ENCODE assay signal across 19 cellular contexts in genomic region chr19:52667972-52668371, GRCh38. TPM values are rescaled to one million over a fixed set of nuclear protein-coding genes. Genes with fewer than 3 reads are reported as not detected.
DNase-seq lines count a peak whose midpoint lies in the region; TF ChIP-seq lines count a peak whose summit lies in the region.
"Had no signal": no experiment of that assay in that cellular context is flagged by ENCODE, and none has a peak within 500 bp of the region (broad histone marks: within the 10 kb centered on the region; RNA-seq: fewer than 3 reads in every experiment).

No MANE protein-coding gene starts in this region.

- H3K36me3 Mint-ChIP-seq in type B pancreatic cell, result peaks cover 29% of the 10 kb centered on the region
- no peaks in the 10 kb centered on the region for H3K36me3 Mint-ChIP-seq in glutamatergic neuron (ENCODE audit: unreplicated experiment)
- peaks cover 73% of the 10 kb centered on the region for H3K36me3 Mint-ChIP-seq in activated CD4-positive, alpha-beta T cell treated with anti-CD3 and anti-CD28 coated beads, Interleukin-2, amount 10 ng/mL, durations not matched to agents 24 days and 14 days (ENCODE audit: low read depth)

- no peak overlapping the region for H2BK15ac ChIP-seq in mesenchymal stem cell (ENCODE audit: low read depth, poor library complexity, severe bottlenecking)

- no peak overlapping the region for H4K8ac ChIP-seq in mesenchymal stem cell (ENCODE audit: low read length)
- no peak overlapping the region for H4K8ac ChIP-seq in trophoblast cell (ENCODE audit: low read depth, low read length)

- H3K27me3 ChIP-seq in mesenchymal stem cell (ENCODE audit: control insufficient read depth in 1 of 2, insufficient read depth in 1 of 2, low read length in 2 of 2) (no peaks in the 10 kb centered on the region), trophoblast cell (ENCODE audit: insufficient read depth, low read length) (no peaks in the 10 kb centered on the region)
- H3K27me3 ChIP-seq: BLaER1 treated with 17β-estradiol and CSF1 and Interleukin-3, amounts not matched to agents 10 nM and 100 nM had no signal

- no peak overlapping the region for H3K4me3 Mint-ChIP-seq in type B pancreatic cell
- no peak overlapping the region for H3K4me3 Mint-ChIP-seq in glutamatergic neuron (ENCODE audit: unreplicated experiment)
- H3K4me3 Mint-ChIP-seq in activated CD4-positive, alpha-beta T cell treated with anti-CD3 and anti-CD28 coated beads, Interleukin-2, amount 10 ng/mL, durations not matched to agents 24 days and 14 days, result no peak overlapping the region
- H3K4me3 Mint-ChIP-seq: B cell; CD4-positive, alpha-beta T cell; CD8-positive, alpha-beta T cell had no signal

- H3K23ac ChIP-seq in mesenchymal stem cell (ENCODE audit: low read length in 2 of 2) (no peak overlapping the region), trophoblast cell (ENCODE audit: low read length) (no peak overlapping the region)

- no peak overlapping the region for H3K4me2 ChIP-seq in mesenchymal stem cell (ENCODE audit: low read length, poor library complexity, severe bottlenecking)
- H3K4me2 ChIP-seq in trophoblast cell (ENCODE audit: low read length), result no peak overlapping the region
- H3K4me2 ChIP-seq: A549; BLaER1 treated with 17β-estradiol and CSF1 and Interleukin-3, amounts not matched to agents 10 nM and 100 nM had no signal

- no peaks in the 10 kb centered on the region for H3K9me3 ChIP-seq in mesenchymal stem cell (ENCODE audit: control insufficient read depth, low read length)
- H3K9me3 ChIP-seq in trophoblast cell (ENCODE audit: insufficient read depth, low read depth, low read length), result no peaks in the 10 kb centered on the region
- H3K9me3 ChIP-seq: Caco-2 had no signal

- TF ChIP-seq CTCF in type B pancreatic cell (conservative IDR thresholded peaks at IDR 0.05), result no peak
- TF ChIP-seq CTCF in glutamatergic neuron (IDR thresholded peaks at IDR 0.05; ENCODE audit: partially characterized antibody, unreplicated experiment), result no peak

- H2AK5ac ChIP-seq in mesenchymal stem cell (ENCODE audit: low read length, severe bottlenecking) (peak overlapping the region; percentile 19), trophoblast cell (ENCODE audit: low read length) (no peak overlapping the region)

- H3K4me3 ChIP-seq in mesenchymal stem cell (ENCODE audit: insufficient read depth in 1 of 2, low read depth in 1 of 2, low read length in 2 of 2), result no peak overlapping the region
- no peak overlapping the region for H3K4me3 ChIP-seq in trophoblast cell (ENCODE audit: low read depth, low read length)
- H3K4me3 ChIP-seq: A549; BLaER1 treated with 17β-estradiol and CSF1 and Interleukin-3, amounts not matched to agents 10 nM and 100 nM had no signal

- H3K27me3 Mint-ChIP-seq in type B pancreatic cell, result no peaks in the 10 kb centered on the region
- no peaks in the 10 kb centered on the region for H3K27me3 Mint-ChIP-seq in glutamatergic neuron (ENCODE audit: unreplicated experiment)
- no peaks in the 10 kb centered on the region for H3K27me3 Mint-ChIP-seq in activated CD4-positive, alpha-beta T cell treated with anti-CD3 and anti-CD28 coated beads, Interleukin-2, amount 10 ng/mL, durations not matched to agents 24 days and 14 days
- H3K27me3 Mint-ChIP-seq: B cell; CD4-positive, alpha-beta T cell had no signal

- H3K4me1 ChIP-seq in mesenchymal stem cell (ENCODE audit: control insufficient read depth, insufficient read depth, low read depth, low read length) (peaks cover 18% of the 10 kb centered on the region), trophoblast cell (ENCODE audit: control insufficient read depth in 1 of 2, insufficient read depth in 2 of 2, low read length in 2 of 2) (peaks cover 12% of the 10 kb centered on the region in 2 experiments)
- H3K4me1 ChIP-seq: A549, Caco-2 had no signal

- DNase-seq in epithelial cell of prostate (ENCODE audit: low read depth, low spot score), result no peak
- DNase-seq in mesenchymal stem cell, result no peak
- peak; percentile 56 to 69 for DNase-seq in trophoblast cell
- DNase-seq in type B pancreatic cell (ENCODE audit: extremely low spot score, unreplicated experiment), result no peak
- DNase-seq in HUDEP-2 (lab: John Stamatoyannopoulos, UW; ENCODE audit: unreplicated experiment in 76 of 76), result no peak
- DNase-seq in glutamatergic neuron, result no peak
- DNase-seq in activated CD4-positive, alpha-beta T cell treated with anti-CD3 and anti-CD28 coated beads, Interleukin-2, amount 10 ng/mL, durations not matched to agents 24 days and 14 days, result no peak
- DNase-seq: AML-193; Caco-2; Calu3; CD4-positive, alpha-beta T cell; CD8-positive, alpha-beta T cell; DMS79 treated with DMSO at 0.1 percent for 48 hours; GF-D8 had no signal

- H3K27ac ChIP-seq in epithelial cell of prostate (peak overlapping the region; percentile 98), mesenchymal stem cell (ENCODE audit: low read length, poor library complexity, severe bottlenecking) (no peak overlapping the region), trophoblast cell (ENCODE audit: low read depth, low read length) (no peak overlapping the region)
- H3K27ac ChIP-seq: 22Rv1; A549; BLaER1 treated with 17β-estradiol and CSF1 and Interleukin-3, amounts not matched to agents 10 nM and 100 nM; C4-2B had no signal

- H2BK12ac ChIP-seq in mesenchymal stem cell (ENCODE audit: low read length in 2 of 2), result no peak overlapping the region
- no peak overlapping the region for H2BK12ac ChIP-seq in trophoblast cell (ENCODE audit: low read length)

- H3K9me3 Mint-ChIP-seq in type B pancreatic cell (peaks cover 6% of the 10 kb centered on the region), glutamatergic neuron (ENCODE audit: unreplicated experiment) (no peaks in the 10 kb centered on the region)
- H3K9me3 Mint-ChIP-seq in activated CD4-positive, alpha-beta T cell treated with anti-CD3 and anti-CD28 coated beads, Interleukin-2, amount 10 ng/mL, durations not matched to agents 24 days and 14 days, result peaks cover 18% of the 10 kb centered on the region
- H3K9me3 Mint-ChIP-seq: CD4-positive, alpha-beta T cell; CD8-positive, alpha-beta T cell had no signal

- no peak overlapping the region for H4K91ac ChIP-seq in mesenchymal stem cell (ENCODE audit: low read length)
- no peak overlapping the region for H4K91ac ChIP-seq in trophoblast cell (ENCODE audit: low read depth, low read length)

- H3K14ac ChIP-seq in mesenchymal stem cell (ENCODE audit: low read length in 2 of 2) (no peak overlapping the region), trophoblast cell (ENCODE audit: low read length) (no peak overlapping the region)

- H4K12ac ChIP-seq in trophoblast cell (ENCODE audit: low read depth, low read length), result no peak overlapping the region

- peak overlapping the region; percentile 93 for H3K27ac Mint-ChIP-seq in type B pancreatic cell
- no peak overlapping the region for H3K27ac Mint-ChIP-seq in glutamatergic neuron (ENCODE audit: unreplicated experiment)
- H3K27ac Mint-ChIP-seq in activated CD4-positive, alpha-beta T cell treated with anti-CD3 and anti-CD28 coated beads, Interleukin-2, amount 10 ng/mL, durations not matched to agents 24 days and 14 days, result no peak overlapping the region
- H3K27ac Mint-ChIP-seq: B cell; CD4-positive, alpha-beta T cell; CD8-positive, alpha-beta T cell had no signal

- peaks cover 14% of the 10 kb centered on the region for H3K79me2 ChIP-seq in trophoblast cell (ENCODE audit: control insufficient read depth, insufficient read depth, low read length, poor library complexity)

- H3K4ac ChIP-seq in mesenchymal stem cell (ENCODE audit: low read depth in 1 of 2, low read length in 2 of 2) (no peak overlapping the region), trophoblast cell (ENCODE audit: low read depth, low read length) (peak overlapping the region; percentile 3)

- H2BK5ac ChIP-seq in mesenchymal stem cell (ENCODE audit: low read depth, low read length, poor library complexity, severe bottlenecking), result no peak overlapping the region
- H2BK5ac ChIP-seq in trophoblast cell (ENCODE audit: low read depth, low read length, poor library complexity), result no peak overlapping the region

- intact Hi-C loops in activated CD4-positive, alpha-beta T cell treated with anti-CD3 and anti-CD28 coated beads, Interleukin-2, amount 10 ng/mL, durations not matched to agents 24 days and 14 days (cut with micrococcal nuclease), result no loop called here

- H2AFZ ChIP-seq in mesenchymal stem cell (ENCODE audit: low read depth, low read length), result no peak overlapping the region
- H2AFZ ChIP-seq in trophoblast cell (ENCODE audit: insufficient read depth, low read length, poor library complexity), result no peak overlapping the region

- WGBS in mesenchymal stem cell, result 95% methylated on average over 6 of the region's 6 CpGs
- no CpG with 5 or more reads among the region's 6 CpGs for WGBS in trophoblast cell (ENCODE audit: extremely low coverage, insufficient coverage, insufficient read length)

- peaks cover 11 to 13% of the 10 kb centered on the region in 2 experiments for H3K36me3 ChIP-seq in mesenchymal stem cell (ENCODE audit: control insufficient read depth in 1 of 2, insufficient read depth in 2 of 2, low read depth in 1 of 2, low read length in 2 of 2)
- peaks cover 21 to 25% of the 10 kb centered on the region in 2 experiments for H3K36me3 ChIP-seq in trophoblast cell (ENCODE audit: control insufficient read depth in 1 of 2, insufficient read depth in 2 of 2, low read length in 2 of 2)

- H3K18ac ChIP-seq in mesenchymal stem cell (ENCODE audit: low read depth in 1 of 2, low read length in 2 of 2), result no peak overlapping the region
- H3K18ac ChIP-seq in trophoblast cell (ENCODE audit: low read length), result no peak overlapping the region

- peaks cover 14% of the 10 kb centered on the region for H3K79me1 ChIP-seq in mesenchymal stem cell (replicated peaks; ENCODE audit: low read length, poor library complexity, severe bottlenecking)
- H3K79me1 ChIP-seq in trophoblast cell (ENCODE audit: low read length), result no peaks in the 10 kb centered on the region

- H3K9ac ChIP-seq in mesenchymal stem cell (ENCODE audit: low read length), result no peak overlapping the region
- no peak overlapping the region for H3K9ac ChIP-seq in trophoblast cell (ENCODE audit: low read length)
- H3K9ac ChIP-seq: BLaER1 treated with 17β-estradiol and CSF1 and Interleukin-3, amounts not matched to agents 10 nM and 100 nM had no signal

- H2BK120ac ChIP-seq in mesenchymal stem cell (ENCODE audit: low read depth, low read length), result no peak overlapping the region
- H2BK120ac ChIP-seq in trophoblast cell (ENCODE audit: insufficient read depth, low read length, poor library complexity), result no peak overlapping the region

- H3K4me1 Mint-ChIP-seq in type B pancreatic cell (ENCODE audit: unreplicated experiment), result peaks cover 9% of the 10 kb centered on the region
- peaks cover 3% of the 10 kb centered on the region for H3K4me1 Mint-ChIP-seq in glutamatergic neuron (ENCODE audit: low read depth, unreplicated experiment)
- H3K4me1 Mint-ChIP-seq in activated CD4-positive, alpha-beta T cell treated with anti-CD3 and anti-CD28 coated beads, Interleukin-2, amount 10 ng/mL, durations not matched to agents 24 days and 14 days, result peaks cover 3% of the 10 kb centered on the region
- H3K4me1 Mint-ChIP-seq: B cell had no signal

RNA-seq across cellular contexts. Expression of gene ZNF83, which starts 29.8 kb away (rescaled TPM):
- 20.5 TPM for polyA plus RNA-seq in mesenchymal stem cell (2013, experiment 1 of 2)
- polyA plus RNA-seq in mesenchymal stem cell (2013, experiment 2 of 2), result 20.2 TPM
- polyA plus RNA-seq in trophoblast cell (2013), result 78.7 and 80.9 TPM in 2 replicates
- total RNA-seq in type B pancreatic cell (ENCODE audit: low replicate concordance) (76.2 and 81.0 TPM in 2 replicates), glutamatergic neuron (ENCODE audit: unreplicated experiment) (62.3 TPM)
- 22.1 and 26.3 TPM in 2 replicates for total RNA-seq in activated CD4-positive, alpha-beta T cell treated with anti-CD3 and anti-CD28 coated beads, Interleukin-2, amount 10 ng/mL, durations not matched to agents 24 days and 14 days

Comparison
In these comparisons a context has a peak if more than half of its experiments do, and no peak if none do; other contexts are left out.
1. DNase-seq: peak in trophoblast cell (2 of 2); none in epithelial cell of prostate (single experiment), mesenchymal stem cell (single experiment), type B pancreatic cell (single experiment), HUDEP-2 (0 of 76), glutamatergic neuron (single experiment) and activated CD4-positive, alpha-beta T cell treated with anti-CD3 and anti-CD28 coated beads, Interleukin-2, amount 10 ng/mL, durations not matched to agents 24 days and 14 days (single experiment).